Comparison of ENCODE assay signal across 11 cellular contexts in genomic region chr5:94613583-94613982, GRCh38. TPM values are rescaled to one million over a fixed set of nuclear protein-coding genes. Genes with fewer than 3 reads are reported as not detected.
DNase-seq lines count a peak whose midpoint lies in the region; ATAC-seq and TF ChIP-seq lines count a peak whose summit lies in the region.
"Had no signal": no experiment of that assay in that cellular context is flagged by ENCODE, and none has a peak within 500 bp of the region (broad histone marks: within the 10 kb centered on the region; RNA-seq: fewer than 3 reads in every experiment).

No MANE protein-coding gene starts in this region.

- H3K9me3 ChIP-seq in OCI-LY3 (ENCODE audit: insufficient read depth, low read length): no peaks in the 10 kb centered on the region
- no peaks in the 10 kb centered on the region for H3K9me3 ChIP-seq in heart right ventricle
- H3K9me3 ChIP-seq: psoas muscle had no signal

- no peak overlapping the region for H3K9ac ChIP-seq in OCI-LY3 (ENCODE audit: low read length)

- TF ChIP-seq CTCF in GM13976 (IDR thresholded peaks at IDR 0.05; ENCODE audit: borderline replicate concordance, control extremely low read depth, extremely low read depth, insufficient read depth, missing control alignments) (peak; percentile 39), OCI-LY3 (IDR thresholded peaks at IDR 0.05; ENCODE audit: low read depth, low read length) (peak; percentile 19; the same call in 1 of the 2 replicates), fibroblast of mammary gland (conservative IDR thresholded peaks at IDR 0.05; ENCODE audit: control insufficient read depth, insufficient read depth, low read depth, low read length) (peak; percentile 20), heart right ventricle (IDR thresholded peaks at IDR 0.05) (peak in 2 of 9 donors; percentile 14 to 28)

- ATAC-seq in HG03139 (IDR thresholded peaks at IDR 0.05; ENCODE audit: unreplicated experiment): no peak
- no peak for ATAC-seq in HG03469 (IDR thresholded peaks at IDR 0.05; ENCODE audit: unreplicated experiment)
- ATAC-seq in HG03159 (IDR thresholded peaks at IDR 0.05; ENCODE audit: unreplicated experiment): no peak
- ATAC-seq in heart right ventricle: no peak
- ATAC-seq: psoas muscle had no signal

- H3K36me3 ChIP-seq in OCI-LY3 (replicated peaks; ENCODE audit: low read depth, low read length) (no peaks in the 10 kb centered on the region), heart right ventricle (no peaks in the 10 kb centered on the region)

- no peak overlapping the region for H3K27ac ChIP-seq in OCI-LY3 (ENCODE audit: low read length)
- H3K27ac ChIP-seq in heart right ventricle: no peak overlapping the region
- H3K27ac ChIP-seq: psoas muscle had no signal

- no peaks in the 10 kb centered on the region for H4K20me1 ChIP-seq in OCI-LY3 (ENCODE audit: insufficient read depth, low read length)

- in situ Hi-C loops in GM13976 (cut with MboI; ENCODE audit: low sequenced_read_pairs, unreplicated experiment): no loop called here

- no peak overlapping the region for H3K4me2 ChIP-seq in OCI-LY3 (ENCODE audit: low read length)

- 44 to 62% methylated on average over 2 of the region's 2 CpGs for WGBS in heart right ventricle, 2 donors

- H3K27me3 ChIP-seq in OCI-LY3 (ENCODE audit: low read depth, low read length) (no peaks in the 10 kb centered on the region), heart right ventricle (no peaks in the 10 kb centered on the region)

- H3K79me2 ChIP-seq in OCI-LY3 (ENCODE audit: low read length): no peaks in the 10 kb centered on the region; the same call in 1 of the 2 replicates

- DNase-seq in AML-193 (lab: John Stamatoyannopoulos, UW): peak; percentile 19 to 22
- DNase-seq in GM13976 (ENCODE audit: low spot score): peak; percentile 17
- peak; percentile 25 for DNase-seq in fibroblast of mammary gland (ENCODE audit: low read depth)
- DNase-seq in heart right ventricle: no peak
- DNase-seq: NCI-H526 treated with DMSO at 0.1 percent for 48 hours; psoas muscle; stimulated activated naive CD4-positive, alpha-beta T cell treated with Interleukin-2 at 50 U/mL for 16 hours had no signal

- H3K4me1 ChIP-seq in OCI-LY3 (ENCODE audit: low read length) (peaks cover 6% of the 10 kb centered on the region; the same call in 1 of the 2 replicates), heart right ventricle (peaks cover 0 to 15% (median 10%) of the 10 kb centered on the region in 9 donors)

- H2AFZ ChIP-seq in OCI-LY3 (ENCODE audit: low read depth, low read length): no peak overlapping the region

- H3K4me3 ChIP-seq in OCI-LY3 (ENCODE audit: low read length) (no peak overlapping the region), fibroblast of mammary gland (ENCODE audit: control insufficient read depth, low read depth, low read length) (no peak overlapping the region), heart right ventricle (no peak overlapping the region)
- H3K4me3 ChIP-seq: psoas muscle had no signal

- intact Hi-C loops in heart right ventricle (cut with DNase I): no loop called here

RNA-seq across cellular contexts. Expression of gene KIAA0825, which starts 4.8 kb away (rescaled TPM):
- total RNA-seq in heart right ventricle: 1 to 10 TPM; 1.7 to 3.5 (median 2.4) TPM
- under 1 TPM; 0.36 to 0.37 TPM for polyA plus RNA-seq in heart right ventricle

RNA-seq across cellular contexts. Expression of gene SLF1, which starts 4.9 kb away (rescaled TPM):
- total RNA-seq in heart right ventricle: 10 to 100 TPM in 1 of 10 donors, 1 to 10 TPM in 9; 3.4 to 10.0 (median 5.0) TPM
- 1 to 10 TPM; 2.3 to 3.8 TPM for polyA plus RNA-seq in heart right ventricle

Comparison
In these comparisons a context has a peak if more than half of its experiments do, and no peak if none do; other contexts are left out.
1. DNase-seq: peak in AML-193 (2 of 2), GM13976 (single experiment) and fibroblast of mammary gland (single experiment); none in heart right ventricle (0 of 2).